Comparison of ENCODE assay signal across 29 cellular contexts in genomic region chr4:19437008-19437407, GRCh38.
"Had no signal": no experiment of that assay in that cellular context is flagged by ENCODE, and none has a peak within 500 bp of the region (broad histone marks: within the 10 kb centered on the region; RNA-seq: fewer than 3 reads in every experiment).

No MANE protein-coding gene starts in this region.

- ATAC-seq: naive thymus-derived CD8-positive, alpha-beta T cell; natural killer cell treated with Interleukin-12 subunit alpha and Interleukin-12 subunit beta and Interleukin-15 and Interleukin-18, amount 100 ng/mL, for 72 hours; pancreas; right cardiac atrium; right lobe of liver; stimulated activated effector memory CD8-positive, alpha-beta T cell treated with anti-CD3 and anti-CD28 coated beads, Interleukin-12 subunit alpha, Interleukin-12 subunit beta, amount 100 ng/mL, for 72 hours; stimulated activated naive B cell treated with anti-CD40 and anti-IgM and Interleukin-4, amounts not matched to agents 10 μg/mL and 1 μg/mL and 100 μg/mL, for 72 hours had no signal

- H3K27me3 ChIP-seq: pancreas, right lobe of liver, sigmoid colon, stomach, thyroid gland, tibial nerve, upper lobe of left lung, vagina had no signal

- H3K9me3 ChIP-seq: pancreas, prostate gland, right lobe of liver, sigmoid colon, thoracic aorta, thyroid gland, vagina had no signal

- H3K27ac ChIP-seq: pancreas, prostate gland, right lobe of liver, sigmoid colon, stomach, thoracic aorta, thyroid gland, tibial nerve, upper lobe of left lung, vagina had no signal

- H3K4me3 ChIP-seq: pancreas, prostate gland, right lobe of liver, sigmoid colon, stomach, thoracic aorta, thyroid gland, tibial nerve, upper lobe of left lung, vagina had no signal

- H3K36me3 Mint-ChIP-seq: naive B cell; naive thymus-derived CD8-positive, alpha-beta T cell; stimulated activated effector memory CD8-positive, alpha-beta T cell treated with anti-CD3 and anti-CD28 coated beads, Interleukin-12 subunit alpha, Interleukin-12 subunit beta, amount 100 ng/mL, for 72 hours; stimulated activated naive B cell treated with anti-CD40 and anti-IgM and Interleukin-4, amounts not matched to agents 10 μg/mL and 1 μg/mL and 100 μg/mL, for 72 hours had no signal

- H3K4me1 Mint-ChIP-seq: naive B cell; naive thymus-derived CD8-positive, alpha-beta T cell; nephron progenitor cell; neural crest cell; stimulated activated effector memory CD8-positive, alpha-beta T cell treated with anti-CD3 and anti-CD28 coated beads, Interleukin-12 subunit alpha, Interleukin-12 subunit beta, amount 100 ng/mL, for 72 hours; stimulated activated naive B cell treated with anti-CD40 and anti-IgM and Interleukin-4, amounts not matched to agents 10 μg/mL and 1 μg/mL and 100 μg/mL, for 72 hours had no signal

- H3K27me3 Mint-ChIP-seq: naive B cell; naive thymus-derived CD8-positive, alpha-beta T cell; natural killer cell treated with Interleukin-12 subunit alpha and Interleukin-12 subunit beta and Interleukin-15 and Interleukin-18, amount 100 ng/mL, for 72 hours; stimulated activated naive B cell treated with anti-CD40 and anti-IgM and Interleukin-4, amounts not matched to agents 10 μg/mL and 1 μg/mL and 100 μg/mL, for 72 hours; stimulated activated naive CD8-positive, alpha-beta T cell treated with anti-CD3 and anti-CD28 coated beads, Interleukin-15, Interleukin-2, amounts not matched to agents 100 ng/mL and 50 ng/mL, for 24 hours had no signal

- H3K4me1 ChIP-seq: pancreas, prostate gland, right lobe of liver, stomach, thyroid gland, tibial nerve, upper lobe of left lung, vagina had no signal

- DNase-seq: naive B cell; naive thymus-derived CD8-positive, alpha-beta T cell; nephron progenitor cell; occipital lobe; pancreas; retina; right cardiac atrium; right lobe of liver; sigmoid colon; small intestine; stimulated activated CD4-positive, alpha-beta T cell treated with anti-CD3 and anti-CD28 coated beads, Interleukin-15, amount 100 ng/mL, for 24 hours; stimulated activated CD4-positive, alpha-beta T cell treated with anti-CD3 and anti-CD28 coated beads, Interleukin-2, amount 100 ng/mL, for 24 hours; stimulated activated CD4-positive, alpha-beta T cell treated with anti-CD3 and anti-CD28 coated beads, Interleukin-2, amount 100 ng/mL, for 48 hours; stimulated activated CD4-positive, alpha-beta T cell treated with anti-CD3 and anti-CD28 coated beads, Interleukin-4, amount 100 ng/mL, for 24 hours; stimulated activated naive B cell treated with anti-CD40 and anti-IgM and Interleukin-4, amounts not matched to agents 10 μg/mL and 1 μg/mL and 100 μg/mL, for 72 hours; stimulated activated naive CD4-positive, alpha-beta T cell treated with Interleukin-2 at 50 U/mL for 16 hours; stomach; thyroid gland; trophoblast cell; upper lobe of left lung had no signal

- H3K4me3 Mint-ChIP-seq: naive B cell; naive thymus-derived CD8-positive, alpha-beta T cell; natural killer cell treated with Interleukin-12 subunit alpha and Interleukin-12 subunit beta and Interleukin-15 and Interleukin-18, amount 100 ng/mL, for 72 hours; nephron progenitor cell; neural crest cell; stimulated activated effector memory CD8-positive, alpha-beta T cell treated with anti-CD3 and anti-CD28 coated beads, Interleukin-12 subunit alpha, Interleukin-12 subunit beta, amount 100 ng/mL, for 72 hours; stimulated activated naive B cell treated with anti-CD40 and anti-IgM and Interleukin-4, amounts not matched to agents 10 μg/mL and 1 μg/mL and 100 μg/mL, for 72 hours; stimulated activated naive CD8-positive, alpha-beta T cell treated with anti-CD3 and anti-CD28 coated beads, Interleukin-15, Interleukin-2, amounts not matched to agents 100 ng/mL and 50 ng/mL, for 24 hours had no signal

- H3K36me3 ChIP-seq: pancreas, prostate gland, right lobe of liver, sigmoid colon, stomach, thoracic aorta, thyroid gland, tibial nerve, upper lobe of left lung, vagina had no signal

- H3K27ac Mint-ChIP-seq: naive thymus-derived CD8-positive, alpha-beta T cell; natural killer cell treated with Interleukin-12 subunit alpha and Interleukin-12 subunit beta and Interleukin-15 and Interleukin-18, amount 100 ng/mL, for 72 hours; nephron progenitor cell; stimulated activated effector memory CD8-positive, alpha-beta T cell treated with anti-CD3 and anti-CD28 coated beads, Interleukin-12 subunit alpha, Interleukin-12 subunit beta, amount 100 ng/mL, for 72 hours; stimulated activated naive B cell treated with anti-CD40 and anti-IgM and Interleukin-4, amounts not matched to agents 10 μg/mL and 1 μg/mL and 100 μg/mL, for 72 hours; stimulated activated naive CD8-positive, alpha-beta T cell treated with anti-CD3 and anti-CD28 coated beads, Interleukin-15, Interleukin-2, amounts not matched to agents 100 ng/mL and 50 ng/mL, for 24 hours had no signal

- FAIRE-seq: pancreas, small intestine, urothelium cell line had no signal
